In the genomic region with DNA sequence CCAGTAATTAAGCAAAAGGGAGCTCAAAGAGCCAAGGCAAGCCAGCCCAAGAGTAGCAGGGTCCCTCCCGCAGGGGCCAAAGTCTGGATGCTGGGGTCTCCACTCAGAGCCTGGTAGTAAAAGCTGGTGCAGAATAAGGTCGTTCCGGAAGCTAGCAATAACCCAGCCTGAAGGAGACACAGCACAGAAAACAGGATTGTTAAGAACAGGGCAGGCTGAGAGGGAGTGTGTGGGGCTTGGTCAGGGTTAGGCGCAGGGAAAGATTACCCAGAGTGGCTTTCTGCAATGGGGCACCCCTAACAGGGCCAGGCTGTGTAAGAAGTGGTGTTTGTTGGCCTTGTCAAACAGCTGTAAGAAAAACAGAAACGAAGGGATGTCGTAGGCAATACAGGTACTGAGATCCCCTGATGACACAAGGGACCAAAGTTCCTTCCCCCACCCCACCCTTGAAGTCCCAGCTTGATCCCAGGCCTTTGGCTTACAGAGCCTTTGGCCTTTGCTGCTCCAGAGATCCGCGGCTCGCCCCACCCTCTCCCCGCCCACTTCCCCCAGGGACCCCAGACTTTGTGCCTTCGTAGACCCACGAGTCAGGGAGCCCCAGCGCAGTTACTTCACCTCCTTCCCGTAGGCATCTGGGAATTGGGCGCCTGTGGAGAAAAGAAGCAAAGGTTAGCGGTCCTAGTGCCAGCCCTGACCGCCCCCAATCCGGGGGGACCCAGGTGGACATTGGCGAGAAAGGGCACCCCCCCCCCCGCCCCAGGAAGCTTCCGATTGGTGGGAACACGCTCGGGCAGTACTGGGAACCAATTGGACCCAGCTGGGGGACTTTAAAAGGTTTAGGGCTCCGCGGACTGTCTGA, we compare ENCODE assay signal across 8 cellular contexts. TPM values are rescaled to one million over a fixed set of nuclear protein-coding genes. Genes with fewer than 3 reads are reported as not detected.
DNase-seq lines count a peak whose midpoint lies in the region; ATAC-seq, FAIRE-seq and TF ChIP-seq lines count a peak whose summit lies in the region.

No MANE protein-coding gene starts in this region.

- TSS peak; percentile 86 for BruUV-seq in K562 (replicated peaks; lab: Mats Ljungman, UMichigan)

- peak; percentile 68 for ATAC-seq in K562
- ATAC-seq in stimulated activated effector memory CD8-positive, alpha-beta T cell treated with anti-CD3 and anti-CD28 coated beads, Interleukin-12 subunit alpha, Interleukin-12 subunit beta, amount 100 ng/mL, for 72 hours = no peak

- no peaks in the 10 kb centered on the region for H3K9me3 Mint-ChIP-seq in stimulated activated effector memory CD8-positive, alpha-beta T cell treated with anti-CD3 and anti-CD28 coated beads, Interleukin-12 subunit alpha, Interleukin-12 subunit beta, amount 100 ng/mL, for 72 hours

- H3K9me1 ChIP-seq in K562 (ENCODE audit: control insufficient read depth, insufficient read depth, low read length) = no peaks in the 10 kb centered on the region

- H2AFZ ChIP-seq in K562 (ENCODE audit: low read depth, low read length) = peak overlapping the region; percentile 90

- H3K36me3 ChIP-seq in NT2/D1 (ENCODE audit: insufficient read depth, insufficient read length, low read length) (peaks cover 7% of the 10 kb centered on the region), K562 (ENCODE audit: control insufficient read depth, insufficient read depth, low read length) (peaks cover 3% of the 10 kb centered on the region; the same call in 1 of the 3 replicates)

- 12% methylated on average over 18 of the region's 25 CpGs for WGBS in K562 (ENCODE audit: insufficient coverage, low coverage, missing lambda C conversion rate)

- no peaks in the 10 kb centered on the region for H3K36me3 Mint-ChIP-seq in stimulated activated effector memory CD8-positive, alpha-beta T cell treated with anti-CD3 and anti-CD28 coated beads, Interleukin-12 subunit alpha, Interleukin-12 subunit beta, amount 100 ng/mL, for 72 hours

- H3K27ac ChIP-seq in K562 (ENCODE audit: extremely low read depth, low read depth, low read length) = peak overlapping the region; percentile 69

- H3K79me2 ChIP-seq in K562 (ENCODE audit: control insufficient read depth, insufficient read depth, low read length) = peaks cover 8% of the 10 kb centered on the region; the same call in 2 of the 3 replicates

- H3K9me3 ChIP-seq in NT2/D1 (ENCODE audit: insufficient read depth, low read length) = no peaks in the 10 kb centered on the region
- no peaks in the 10 kb centered on the region for H3K9me3 ChIP-seq in K562 (replicated peaks; ENCODE audit: control insufficient read depth, insufficient read depth, low read depth, low read length)

- H3K27ac Mint-ChIP-seq in stimulated activated effector memory CD8-positive, alpha-beta T cell treated with anti-CD3 and anti-CD28 coated beads, Interleukin-12 subunit alpha, Interleukin-12 subunit beta, amount 100 ng/mL, for 72 hours = peak overlapping the region; percentile 84

- no peak for TF ChIP-seq EP300 in K562 (IDR thresholded peaks at IDR 0.05; ENCODE audit: low read length)

- H3K9ac ChIP-seq in NT2/D1 (ENCODE audit: insufficient read length, low read depth) (peak overlapping the region; percentile 90), K562 (ENCODE audit: insufficient read depth in 1 of 2, low read depth in 2 of 2, low read length in 2 of 2) (peak overlapping the region; percentile 75 to 85)

- CTCF ChIA-PET in K562 (lab: Yijun Ruan, JAX; ENCODE audit: low intra/inter-chr PET ratio) = no interaction called here

- POLR2A ChIA-PET in K562 (lab: Yijun Ruan, JAX) = interaction anchor here (0.6 to 1.8 kb wide), 11 partner anchors 11 to 194 kb away, joined by 3 to 23 read pairs (median 3); a partner anchor contains a TSS

- H4K20me1 ChIP-seq in K562 (replicated peaks; ENCODE audit: control insufficient read depth, insufficient read depth, low read length) = no peaks in the 10 kb centered on the region

- peak overlapping the region; percentile 79 for H3K4me2 ChIP-seq in K562 (ENCODE audit: insufficient read depth, low read length)

- H3K4me3 ChIP-seq in NT2/D1 (ENCODE audit: insufficient read length, low read depth) = peak overlapping the region; percentile 68
- peak overlapping the region; percentile 68 for H3K4me3 ChIP-seq in K562

- H3K4me1 Mint-ChIP-seq in stimulated activated effector memory CD8-positive, alpha-beta T cell treated with anti-CD3 and anti-CD28 coated beads, Interleukin-12 subunit alpha, Interleukin-12 subunit beta, amount 100 ng/mL, for 72 hours = peaks cover 23% of the 10 kb centered on the region

- H3K4me3 Mint-ChIP-seq in stimulated activated effector memory CD8-positive, alpha-beta T cell treated with anti-CD3 and anti-CD28 coated beads, Interleukin-12 subunit alpha, Interleukin-12 subunit beta, amount 100 ng/mL, for 72 hours = peak overlapping the region; percentile 89

- in situ Hi-C loops in K562 (cut with MboI) = no loop called here

- peak; percentile 31 for DNase-seq in activated CD4-positive, alpha-beta T cell treated with anti-CD3 and anti-CD28 coated beads for 48 hours
- DNase-seq in activated CD4-positive, alpha-beta T cell treated with anti-CD3 and anti-CD28 coated beads, Interleukin-2, amount 50 U/mL, for 1 hour = no peak
- DNase-seq in NT2/D1 (ENCODE audit: low read depth, low spot score) (no peak), K562 (ENCODE audit: extremely low read depth in 1 of 4, low spot score in 3 of 4) (peak; percentile 51 to 82 (median 56)), iris pigment epithelial cell (ENCODE audit: low read depth) (peak; percentile 74), NCI-H128 (lab: John Stamatoyannopoulos, UW; ENCODE audit: unreplicated experiment) (no peak), SK-N-DZ (ENCODE audit: low spot score) (no peak)
- DNase-seq in stimulated activated effector memory CD8-positive, alpha-beta T cell treated with anti-CD3 and anti-CD28 coated beads, Interleukin-12 subunit alpha, Interleukin-12 subunit beta, amount 100 ng/mL, for 72 hours (ENCODE audit: low spot score in 2 of 2) = no peak

- intact Hi-C loops in K562 (cut with micrococcal nuclease) = loop anchor here (5.0 kb wide), 2 partner anchors 34 to 79 kb away; a partner anchor contains a TSS

- no peak for TF ChIP-seq RAD21 in K562 (CRISPR knock-in tag; conservative IDR thresholded peaks at IDR 0.05 in 1 of 2, IDR thresholded peaks at IDR 0.05 in 1 of 2)

- no peak for TF ChIP-seq CTCF in K562 (IDR thresholded peaks at IDR 0.05 in 2 of 3, conservative IDR thresholded peaks at IDR 0.05 in 1 of 3; ENCODE audit: insufficient read depth in 2 of 3, low read depth in 1 of 3, low read length in 3 of 3)

- H3K4me1 ChIP-seq in NT2/D1 (ENCODE audit: insufficient read depth, insufficient read length) (no peaks in the 10 kb centered on the region), K562 (replicated peaks in 1 of 2; ENCODE audit: control insufficient read depth in 2 of 2, insufficient read depth in 2 of 2, low read length in 2 of 2) (peaks cover 11 to 25% of the 10 kb centered on the region in 2 experiments; a peak in 3 of 5 replicates)

- no peak for FAIRE-seq in K562 (lab: Jason Lieb, UNC)

- H3K27me3 ChIP-seq in NT2/D1 (ENCODE audit: insufficient read depth, insufficient read length) = no peaks in the 10 kb centered on the region
- H3K27me3 ChIP-seq in K562 (ENCODE audit: control insufficient read depth in 2 of 2, insufficient read depth in 2 of 2, low read length in 2 of 2) = no peaks in the 10 kb centered on the region

- no peak for TF ChIP-seq POLR2A in K562 (conservative IDR thresholded peaks at IDR 0.05)

RNA-seq across cellular contexts. Expression of a gene that starts 0.6 kb away (rescaled TPM):
- 11.4 and 30.5 TPM in 2 replicates for total RNA-seq in K562 (2011; cell fraction: chromatin; rRNA removed; ENCODE audit: low replicate concordance)
- 28.2 and 36.7 TPM in 2 replicates for total RNA-seq in K562 (2011; cell fraction: nucleolus; rRNA removed)
- total RNA-seq in K562 (2011; cell fraction: nucleoplasm; rRNA removed) = 30.5 and 33.4 TPM in 2 replicates
- total RNA-seq in K562 (2014; rRNA removed) = 69.4 and 91.5 TPM in 2 replicates
- total RNA-seq in K562 (2014; rRNA removed; fragmentation: Illumina TruSeq; extraction: Trizol) = 46.4 and 51.0 TPM in 2 replicates
- total RNA-seq in K562 (2015; rRNA removed; fragmentation: Illumina TruSeq; extraction: Trizol) = 52.1 and 59.6 TPM in 2 replicates
- 60.1 and 67.5 TPM in 2 replicates for total RNA-seq in K562 (2021)
- 68.5 and 83.9 TPM in 2 replicates for polyA plus RNA-seq in K562 (2011; rRNA removed)
- polyA plus RNA-seq in K562 (2011; cell fraction: cytosol; rRNA removed) = 132 and 276 TPM in 2 replicates
- 66.7 and 70.5 TPM in 2 replicates for polyA plus RNA-seq in K562 (2011; cell fraction: nucleus; rRNA removed)
- 66.9 and 104 TPM in 2 replicates for polyA plus RNA-seq in K562 (2012)
- polyA plus RNA-seq in K562 (2014; fragmentation: Illumina TruSeq; extraction: Trizol) = 43.4 and 64.8 TPM in 2 replicates
- 100 to 1,000 TPM; 114 to 117 TPM for polyA plus RNA-seq in K562 (2014; fragmentation: Nextera tagmentation; extraction: Ambion mirVana)
- polyA plus RNA-seq in K562 (2014; rRNA removed) = 177 and 191 TPM in 2 replicates
- polyA minus RNA-seq in K562 (2011; rRNA and poly(A)+ RNA removed) = 6.1 and 6.7 TPM in 2 replicates
- polyA minus RNA-seq in K562 (2011; cell fraction: cytosol; rRNA and poly(A)+ RNA removed) = 13.7 and 17.3 TPM in 2 replicates
- 7.5 and 16.7 TPM in 2 replicates for polyA minus RNA-seq in K562 (2011; cell fraction: nucleus; rRNA and poly(A)+ RNA removed)
- 150 and 156 TPM in 2 replicates for polyA plus RNA-seq in SK-N-DZ (2014; cell fraction: cytosol; rRNA removed)
- 104 and 139 TPM in 2 replicates for polyA plus RNA-seq in SK-N-DZ (2014; cell fraction: nucleus; rRNA removed)

RNA-seq across cellular contexts. Expression of a gene that starts 4.4 kb away (rescaled TPM):
- 5.9 and 15.5 TPM in 2 replicates for total RNA-seq in K562 (2011; cell fraction: chromatin; rRNA removed; ENCODE audit: low replicate concordance)
- 7.2 and 9.2 TPM in 2 replicates for total RNA-seq in K562 (2011; cell fraction: nucleolus; rRNA removed)
- total RNA-seq in K562 (2011; cell fraction: nucleoplasm; rRNA removed) = 7.3 and 7.6 TPM in 2 replicates
- total RNA-seq in K562 (2014; rRNA removed) (0.77 and 1.1 TPM in 2 replicates), K562 (2014; rRNA removed; fragmentation: Illumina TruSeq; extraction: Trizol) (0.26 and 0.40 TPM in 2 replicates), K562 (2015; rRNA removed; fragmentation: Illumina TruSeq; extraction: Trizol) (0.72 and 0.87 TPM in 2 replicates), K562 (2021) (7.8 TPM in 2 replicates)
- polyA plus RNA-seq in K562 (2011; rRNA removed) (1.2 and 3.7 TPM in 2 replicates), K562 (2014; fragmentation: Illumina TruSeq; extraction: Trizol) (4.2 and 4.4 TPM in 2 replicates), K562 (2014; fragmentation: Nextera tagmentation; extraction: Ambion mirVana) (under 1 TPM; 0.11 to 0.15 TPM), K562 (2014; rRNA removed) (4.3 and 5.5 TPM in 2 replicates)
- polyA plus RNA-seq in K562 (2011; cell fraction: cytosol; rRNA removed) = 1.9 and 2.0 TPM in 2 replicates
- 25.0 and 28.1 TPM in 2 replicates for polyA plus RNA-seq in K562 (2011; cell fraction: nucleus; rRNA removed)
- polyA plus RNA-seq in K562 (2012) = 6.3 and 7.2 TPM in 2 replicates
- polyA minus RNA-seq in K562 (2011; rRNA and poly(A)+ RNA removed) = 0.39 and 0.60 TPM in 2 replicates
- polyA minus RNA-seq in K562 (2011; cell fraction: cytosol; rRNA and poly(A)+ RNA removed) = 1.8 and 3.2 TPM in 2 replicates
- polyA minus RNA-seq in K562 (2011; cell fraction: nucleus; rRNA and poly(A)+ RNA removed) = 2.2 and 2.7 TPM in 2 replicates
- polyA plus RNA-seq in SK-N-DZ (2014; cell fraction: cytosol; rRNA removed) = 19.3 and 20.2 TPM in 2 replicates
- 77.9 and 90.5 TPM in 2 replicates for polyA plus RNA-seq in SK-N-DZ (2014; cell fraction: nucleus; rRNA removed)

RNA-seq across cellular contexts. Expression of a gene that starts 8.9 kb away (rescaled TPM):
- 5.0 and 18.4 TPM in 2 replicates for total RNA-seq in K562 (2011; cell fraction: chromatin; rRNA removed; ENCODE audit: low replicate concordance)
- 13.3 and 16.2 TPM in 2 replicates for total RNA-seq in K562 (2011; cell fraction: nucleolus; rRNA removed)
- 11.7 and 13.0 TPM in 2 replicates for total RNA-seq in K562 (2011; cell fraction: nucleoplasm; rRNA removed)
- total RNA-seq in K562 (2014; rRNA removed) (9.6 and 12.5 TPM in 2 replicates), K562 (2014; rRNA removed; fragmentation: Illumina TruSeq; extraction: Trizol) (1.5 and 3.2 TPM in 2 replicates), K562 (2015; rRNA removed; fragmentation: Illumina TruSeq; extraction: Trizol) (3.2 and 4.4 TPM in 2 replicates), K562 (2021) (12.1 and 13.8 TPM in 2 replicates)
- polyA plus RNA-seq in K562 (2011; rRNA removed) (4.5 and 6.9 TPM in 2 replicates), K562 (2014; fragmentation: Illumina TruSeq; extraction: Trizol) (16.0 and 16.8 TPM in 2 replicates), K562 (2014; fragmentation: Nextera tagmentation; extraction: Ambion mirVana) (1 to 10 TPM; 3.2 to 3.3 TPM), K562 (2014; rRNA removed) (12.8 and 15.7 TPM in 2 replicates)
- polyA plus RNA-seq in K562 (2011; cell fraction: cytosol; rRNA removed) = 11.0 and 27.3 TPM in 2 replicates
- polyA plus RNA-seq in K562 (2011; cell fraction: nucleus; rRNA removed) = 18.9 and 31.4 TPM in 2 replicates
- polyA plus RNA-seq in K562 (2012) = 11.5 and 16.8 TPM in 2 replicates
- 1.7 and 2.7 TPM in 2 replicates for polyA minus RNA-seq in K562 (2011; rRNA and poly(A)+ RNA removed)
- polyA minus RNA-seq in K562 (2011; cell fraction: cytosol; rRNA and poly(A)+ RNA removed) = 5.7 and 6.5 TPM in 2 replicates
- 4.6 and 4.8 TPM in 2 replicates for polyA minus RNA-seq in K562 (2011; cell fraction: nucleus; rRNA and poly(A)+ RNA removed)
- 14.2 and 15.7 TPM in 2 replicates for polyA plus RNA-seq in SK-N-DZ (2014; cell fraction: cytosol; rRNA removed)
- polyA plus RNA-seq in SK-N-DZ (2014; cell fraction: nucleus; rRNA removed) = 26.7 and 41.8 TPM in 2 replicates

RNA-seq across cellular contexts. Expression of a gene that starts 16.9 kb away (rescaled TPM):
- not detected in 2 replicates for total RNA-seq in K562 (2011; cell fraction: chromatin; rRNA removed; ENCODE audit: low replicate concordance)
- not detected in 2 replicates for total RNA-seq in K562 (2011; cell fraction: nucleolus; rRNA removed)
- total RNA-seq in K562 (2011; cell fraction: nucleoplasm; rRNA removed) = not detected in 2 replicates
- not detected in 2 replicates for total RNA-seq in K562 (2014; rRNA removed)
- total RNA-seq in K562 (2014; rRNA removed; fragmentation: Illumina TruSeq; extraction: Trizol) = not detected in 2 replicates
- total RNA-seq in K562 (2015; rRNA removed; fragmentation: Illumina TruSeq; extraction: Trizol) = not detected in 2 replicates
- total RNA-seq in K562 (2021) = not detected in 2 replicates
- polyA plus RNA-seq in K562 (2011; rRNA removed) = not detected in 2 replicates
- polyA plus RNA-seq in K562 (2011; cell fraction: cytosol; rRNA removed) = not detected in 2 replicates
- not detected in 2 replicates for polyA plus RNA-seq in K562 (2011; cell fraction: nucleus; rRNA removed)
- not detected in 2 replicates for polyA plus RNA-seq in K562 (2012)
- polyA plus RNA-seq in K562 (2014; fragmentation: Illumina TruSeq; extraction: Trizol) = not detected in 2 replicates
- polyA plus RNA-seq in K562 (2014; fragmentation: Nextera tagmentation; extraction: Ambion mirVana) = not detected
- polyA plus RNA-seq in K562 (2014; rRNA removed) = not detected in 2 replicates
- polyA minus RNA-seq in K562 (2011; rRNA and poly(A)+ RNA removed) = not detected in 2 replicates
- polyA minus RNA-seq in K562 (2011; cell fraction: cytosol; rRNA and poly(A)+ RNA removed) = not detected in 2 replicates
- polyA minus RNA-seq in K562 (2011; cell fraction: nucleus; rRNA and poly(A)+ RNA removed) = not detected in 2 replicates
- not detected in 2 replicates for polyA plus RNA-seq in SK-N-DZ (2014; cell fraction: cytosol; rRNA removed)
- 0.51 TPM in 1 of 2 replicates, not detected in the other for polyA plus RNA-seq in SK-N-DZ (2014; cell fraction: nucleus; rRNA removed)

RNA-seq across cellular contexts. Expression of a gene that starts 22.1 kb away (rescaled TPM):
- total RNA-seq in K562 (2011; cell fraction: chromatin; rRNA removed; ENCODE audit: low replicate concordance) = not detected in 2 replicates
- total RNA-seq in K562 (2011; cell fraction: nucleolus; rRNA removed) = not detected in 2 replicates
- not detected in 2 replicates for total RNA-seq in K562 (2011; cell fraction: nucleoplasm; rRNA removed)
- not detected in 2 replicates for total RNA-seq in K562 (2014; rRNA removed)
- total RNA-seq in K562 (2014; rRNA removed; fragmentation: Illumina TruSeq; extraction: Trizol) = not detected in 2 replicates
- total RNA-seq in K562 (2015; rRNA removed; fragmentation: Illumina TruSeq; extraction: Trizol) = not detected in 2 replicates
- total RNA-seq in K562 (2021) = not detected in 2 replicates
- not detected in 2 replicates for polyA plus RNA-seq in K562 (2011; rRNA removed)
- 0.07 TPM in 1 of 2 replicates, not detected in the other for polyA plus RNA-seq in K562 (2011; cell fraction: cytosol; rRNA removed)
- not detected in 2 replicates for polyA plus RNA-seq in K562 (2011; cell fraction: nucleus; rRNA removed)
- not detected in 2 replicates for polyA plus RNA-seq in K562 (2012)
- not detected in 2 replicates for polyA plus RNA-seq in K562 (2014; fragmentation: Illumina TruSeq; extraction: Trizol)
- polyA plus RNA-seq in K562 (2014; fragmentation: Nextera tagmentation; extraction: Ambion mirVana) = not detected
- not detected in 2 replicates for polyA plus RNA-seq in K562 (2014; rRNA removed)
- not detected in 2 replicates for polyA minus RNA-seq in K562 (2011; rRNA and poly(A)+ RNA removed)
- not detected in 2 replicates for polyA minus RNA-seq in K562 (2011; cell fraction: cytosol; rRNA and poly(A)+ RNA removed)
- polyA minus RNA-seq in K562 (2011; cell fraction: nucleus; rRNA and poly(A)+ RNA removed) = not detected in 2 replicates
- not detected in 2 replicates for polyA plus RNA-seq in SK-N-DZ (2014; cell fraction: cytosol; rRNA removed)
- 0.21 and 1.3 TPM in 2 replicates for polyA plus RNA-seq in SK-N-DZ (2014; cell fraction: nucleus; rRNA removed)

Comparison
In these comparisons a context has a peak if more than half of its experiments do, and no peak if none do; other contexts are left out.
1. DNase-seq: peak in activated CD4-positive, alpha-beta T cell treated with anti-CD3 and anti-CD28 coated beads for 48 hours (single experiment), K562 (4 of 4) and iris pigment epithelial cell (single experiment); none in activated CD4-positive, alpha-beta T cell treated with anti-CD3 and anti-CD28 coated beads, Interleukin-2, amount 50 U/mL, for 1 hour (single experiment), NT2/D1 (single experiment), stimulated activated effector memory CD8-positive, alpha-beta T cell treated with anti-CD3 and anti-CD28 coated beads, Interleukin-12 subunit alpha, Interleukin-12 subunit beta, amount 100 ng/mL, for 72 hours (0 of 2), NCI-H128 (single experiment) and SK-N-DZ (single experiment).